In genomic region chr4:74968456-74969164, GRCh38 we compare ENCODE assay signal across 16 cellular contexts. TPM values are rescaled to one million over a fixed set of nuclear protein-coding genes. Genes with fewer than 3 reads are reported as not detected.
DNase-seq lines count a peak whose midpoint lies in the region; ATAC-seq and TF ChIP-seq lines count a peak whose summit lies in the region.
"Had no signal": no experiment of that assay in that cellular context is flagged by ENCODE, and none has a peak within 500 bp of the region (broad histone marks: within the 10 kb centered on the region; RNA-seq: fewer than 3 reads in every experiment).

No MANE protein-coding gene starts in this region.

- H3K9me3 Mint-ChIP-seq in activated T-helper 2 cell treated with anti-CD3 and anti-CD28 coated beads, Interferon-gamma antibody, Interleukin-2, Interleukin-4, amounts not matched to agents 10 μg/mL and 5 μg/mL and 100 μg/mL, durations not matched to agents 14 hours and 24 hours and 36 hours, result no peaks in the 10 kb centered on the region
- H3K9me3 Mint-ChIP-seq: activated T-cell treated with anti-CD3 and anti-CD28 coated beads, Interleukin-2, amount 50 U/mL, for 4 hours had no signal

- no peak for TF ChIP-seq CTCF in ascending aorta (IDR thresholded peaks at IDR 0.05)

- no peaks in the 10 kb centered on the region for H3K9me3 ChIP-seq in ascending aorta
- H3K9me3 ChIP-seq: HAP-1, SK-N-SH had no signal

- H3K36me3 Mint-ChIP-seq in activated T-helper 2 cell treated with anti-CD3 and anti-CD28 coated beads, Interferon-gamma antibody, Interleukin-2, Interleukin-4, amounts not matched to agents 10 μg/mL and 5 μg/mL and 100 μg/mL, durations not matched to agents 14 hours and 24 hours and 36 hours (ENCODE audit: low read depth), result no peaks in the 10 kb centered on the region
- H3K36me3 Mint-ChIP-seq: CD4-positive, CD25-positive, alpha-beta regulatory T cell; stimulated activated effector memory CD8-positive, alpha-beta T cell treated with anti-CD3 and anti-CD28 coated beads, Interleukin-12 subunit alpha, Interleukin-12 subunit beta, amount 100 ng/mL, for 72 hours had no signal

- H3K4me1 Mint-ChIP-seq in activated T-helper 2 cell treated with anti-CD3 and anti-CD28 coated beads, Interferon-gamma antibody, Interleukin-2, Interleukin-4, amounts not matched to agents 10 μg/mL and 5 μg/mL and 100 μg/mL, durations not matched to agents 14 hours and 24 hours and 36 hours (ENCODE audit: low read depth), result no peaks in the 10 kb centered on the region
- H3K4me1 Mint-ChIP-seq: CD4-positive, CD25-positive, alpha-beta regulatory T cell; stimulated activated effector memory CD8-positive, alpha-beta T cell treated with anti-CD3 and anti-CD28 coated beads, Interleukin-12 subunit alpha, Interleukin-12 subunit beta, amount 100 ng/mL, for 72 hours had no signal

- no peak overlapping the region for H3K4me3 Mint-ChIP-seq in activated T-helper 2 cell treated with anti-CD3 and anti-CD28 coated beads, Interferon-gamma antibody, Interleukin-2, Interleukin-4, amounts not matched to agents 10 μg/mL and 5 μg/mL and 100 μg/mL, durations not matched to agents 14 hours and 24 hours and 36 hours (ENCODE audit: low read depth)
- H3K4me3 Mint-ChIP-seq: activated T-cell treated with anti-CD3 and anti-CD28 coated beads, Interleukin-2, amount 50 U/mL, for 4 hours; CD4-positive, CD25-positive, alpha-beta regulatory T cell; stimulated activated effector memory CD8-positive, alpha-beta T cell treated with anti-CD3 and anti-CD28 coated beads, Interleukin-12 subunit alpha, Interleukin-12 subunit beta, amount 100 ng/mL, for 72 hours had no signal

- H3K36me3 ChIP-seq in ascending aorta, result no peaks in the 10 kb centered on the region
- H3K36me3 ChIP-seq: HAP-1 had no signal

- DNase-seq in ascending aorta (ENCODE audit: low spot score in 2 of 2), result no peak
- DNase-seq in activated T-helper 2 cell treated with anti-CD3 and anti-CD28 coated beads, Interferon-gamma antibody, Interleukin-2, Interleukin-4, amounts not matched to agents 10 μg/mL and 5 μg/mL and 100 μg/mL, durations not matched to agents 14 hours and 24 hours and 36 hours (ENCODE audit: low spot score), result no peak
- DNase-seq in stimulated activated naive CD4-positive, alpha-beta T cell (lab: John Stamatoyannopoulos, UW), result no peak
- no peak for DNase-seq in mesenteric fat pad (ENCODE audit: low spot score)
- no peak for DNase-seq in pons (ENCODE audit: low spot score)
- DNase-seq: activated T-cell treated with anti-CD3 and anti-CD28 coated beads, Interleukin-2, amount 50 U/mL, for 4 hours; CD4-positive, CD25-positive, alpha-beta regulatory T cell; NCI-H1694; SK-N-SH had no signal

- peaks cover 6 to 29% of the 10 kb centered on the region in 2 donors for H3K4me1 ChIP-seq in ascending aorta
- H3K4me1 ChIP-seq: HAP-1 had no signal

- H3K27ac ChIP-seq in ascending aorta, result peak overlapping the region; percentile 60 to 75

- H3K4me3 ChIP-seq in ascending aorta, result no peak overlapping the region
- H3K4me3 ChIP-seq: HAP-1 had no signal

- intact Hi-C loops in ascending aorta (cut with DNase I), result no loop called here
- intact Hi-C loops in activated T-helper 2 cell treated with anti-CD3 and anti-CD28 coated beads, Interferon-gamma antibody, Interleukin-2, Interleukin-4, amounts not matched to agents 10 μg/mL and 5 μg/mL and 100 μg/mL, durations not matched to agents 14 hours and 24 hours and 36 hours (cut with micrococcal nuclease), result no loop called here

- no peaks in the 10 kb centered on the region for H3K27me3 Mint-ChIP-seq in activated T-helper 2 cell treated with anti-CD3 and anti-CD28 coated beads, Interferon-gamma antibody, Interleukin-2, Interleukin-4, amounts not matched to agents 10 μg/mL and 5 μg/mL and 100 μg/mL, durations not matched to agents 14 hours and 24 hours and 36 hours (ENCODE audit: low read depth)
- H3K27me3 Mint-ChIP-seq: CD4-positive, CD25-positive, alpha-beta regulatory T cell had no signal

- ATAC-seq in GM18511 (IDR thresholded peaks at IDR 0.05; ENCODE audit: unreplicated experiment) (peak; percentile 70), GM19468 (IDR thresholded peaks at IDR 0.05; ENCODE audit: extremely low read depth, unreplicated experiment) (peak; percentile 43), HG02973 (IDR thresholded peaks at IDR 0.05; ENCODE audit: unreplicated experiment) (peak; percentile 76)
- ATAC-seq: activated T-cell treated with anti-CD3 and anti-CD28 coated beads, Interleukin-2, amount 50 U/mL, for 4 hours had no signal

- no peaks in the 10 kb centered on the region for H3K27me3 ChIP-seq in ascending aorta

- no peak overlapping the region for H3K27ac Mint-ChIP-seq in activated T-helper 2 cell treated with anti-CD3 and anti-CD28 coated beads, Interferon-gamma antibody, Interleukin-2, Interleukin-4, amounts not matched to agents 10 μg/mL and 5 μg/mL and 100 μg/mL, durations not matched to agents 14 hours and 24 hours and 36 hours
- H3K27ac Mint-ChIP-seq: CD4-positive, CD25-positive, alpha-beta regulatory T cell; stimulated activated effector memory CD8-positive, alpha-beta T cell treated with anti-CD3 and anti-CD28 coated beads, Interleukin-12 subunit alpha, Interleukin-12 subunit beta, amount 100 ng/mL, for 72 hours had no signal

RNA-seq across cellular contexts. Expression of gene PARM1, which starts 35.7 kb away (rescaled TPM):
- total RNA-seq in ascending aorta, result 116 TPM
- total RNA-seq in activated T-helper 2 cell treated with anti-CD3 and anti-CD28 coated beads, Interferon-gamma antibody, Interleukin-2, Interleukin-4, amounts not matched to agents 10 μg/mL and 5 μg/mL and 100 μg/mL, durations not matched to agents 14 hours and 24 hours and 36 hours, result not detected in 2 replicates
- total RNA-seq in mesenteric fat pad, result 27.5 TPM
- total RNA-seq: lung microvascular endothelial cell, osteocyte had no signal

Comparison
In these comparisons a context has a peak if more than half of its experiments do, and no peak if none do; other contexts are left out.
1. RNA of gene PARM1, which starts 35.7 kb away (total RNA-seq): 116 TPM in ascending aorta (single experiment) and 27.5 TPM in mesenteric fat pad (single experiment); not detected in activated T-helper 2 cell treated with anti-CD3 and anti-CD28 coated beads, Interferon-gamma antibody, Interleukin-2, Interleukin-4, amounts not matched to agents 10 μg/mL and 5 μg/mL and 100 μg/mL, durations not matched to agents 14 hours and 24 hours and 36 hours; every median in the first group is over 10 times any median in the second.
2. Peak in every context shown above with its lines, with median percentiles within 50 percentile points of each other: ATAC-seq.